Comparison of ENCODE assay signal across 32 cellular contexts in genomic region chr16:11219188-11219587, GRCh38. TPM values are rescaled to one million over a fixed set of nuclear protein-coding genes. Genes with fewer than 3 reads are reported as not detected.
DNase-seq lines count a peak whose midpoint lies in the region; ATAC-seq, FAIRE-seq and TF ChIP-seq lines count a peak whose summit lies in the region.
"Had no signal": no experiment of that assay in that cellular context is flagged by ENCODE, and none has a peak within 500 bp of the region (broad histone marks: within the 10 kb centered on the region; RNA-seq: fewer than 3 reads in every experiment).

No MANE protein-coding gene starts in this region.

- H3K27me3 ChIP-seq in lower lobe of right lung (ENCODE audit: low read depth), result no peaks in the 10 kb centered on the region
- H3K27me3 ChIP-seq in right atrium auricular region, result no peaks in the 10 kb centered on the region
- H3K27me3 ChIP-seq: brain microvascular endothelial cell, esophagus muscularis mucosa, foreskin keratinocyte, sigmoid colon, thyroid gland had no signal

- H3K36me3 ChIP-seq in lower lobe of right lung, result no peaks in the 10 kb centered on the region
- H3K36me3 ChIP-seq in right atrium auricular region, result no peaks in the 10 kb centered on the region
- H3K36me3 ChIP-seq: brain microvascular endothelial cell, esophagus muscularis mucosa, sigmoid colon, thyroid gland had no signal

- no peak for DNase-seq in activated CD8-positive, alpha-beta memory T cell treated with anti-CD3 and anti-CD28 coated beads, Interleukin-2, amount 10 ng/mL, durations not matched to agents 7 days and 5 days
- DNase-seq in activated CD8-positive, alpha-beta memory T cell treated with anti-CD3 and anti-CD28 coated beads for 24 hours, result no peak
- peak; percentile 4 to 28 for DNase-seq in Kasumi-1 (lab: John Stamatoyannopoulos, UW)
- DNase-seq in lower lobe of right lung, result no peak
- no peak for DNase-seq in GM19239 (ENCODE audit: insufficient read length, low spot score)
- DNase-seq in right atrium auricular region (ENCODE audit: low spot score), result no peak
- DNase-seq: activated naive CD4-positive, alpha-beta T cell; activated T-cell treated with anti-CD3 and anti-CD28 coated beads, Interleukin-2, amount 50 U/mL, for 72 hours; brain microvascular endothelial cell; dorsolateral prefrontal cortex; foreskin keratinocyte; H9; head of caudate nucleus; islet precursor cell; left ventricle myocardium superior; NCI-H146; NCI-H2107; NCI-H345; NCI-H748 treated with DMSO at 0.1 percent for 48 hours; sigmoid colon; stimulated activated CD4-positive, alpha-beta T cell treated with anti-CD3 and anti-CD28 coated beads, Interleukin-4, amount 100 ng/mL, for 24 hours; thyroid gland had no signal

- H3K4me3 Mint-ChIP-seq in activated CD8-positive, alpha-beta memory T cell treated with anti-CD3 and anti-CD28 coated beads, Interleukin-2, amount 10 ng/mL, durations not matched to agents 7 days and 5 days, result no peak overlapping the region
- no peak overlapping the region for H3K4me3 Mint-ChIP-seq in T-helper 1 cell treated with Interleukin-12 subunit alpha and Interleukin-12 subunit beta and Interleukin-4 antibody, amounts not matched to agents 30 μg/mL and 1 μg/mL, for 36 hours
- H3K4me3 Mint-ChIP-seq: activated T-cell treated with anti-CD3 and anti-CD28 coated beads, Interleukin-2, amount 50 U/mL, for 72 hours; H9 had no signal

- H3K4me3 ChIP-seq in lower lobe of right lung (no peak overlapping the region), right atrium auricular region (no peak overlapping the region)
- H3K4me3 ChIP-seq: dorsolateral prefrontal cortex, esophagus muscularis mucosa, GM12878, sigmoid colon, thyroid gland had no signal

- H3K36me3 Mint-ChIP-seq in activated CD8-positive, alpha-beta memory T cell treated with anti-CD3 and anti-CD28 coated beads, Interleukin-2, amount 10 ng/mL, durations not matched to agents 7 days and 5 days, result peaks cover 33% of the 10 kb centered on the region
- peaks cover 25% of the 10 kb centered on the region for H3K36me3 Mint-ChIP-seq in T-helper 1 cell treated with Interleukin-12 subunit alpha and Interleukin-12 subunit beta and Interleukin-4 antibody, amounts not matched to agents 30 μg/mL and 1 μg/mL, for 36 hours (ENCODE audit: low read depth)

- peak overlapping the region; percentile 63 for H3K27ac Mint-ChIP-seq in activated CD8-positive, alpha-beta memory T cell treated with anti-CD3 and anti-CD28 coated beads, Interleukin-2, amount 10 ng/mL, durations not matched to agents 7 days and 5 days
- H3K27ac Mint-ChIP-seq in T-helper 1 cell treated with Interleukin-12 subunit alpha and Interleukin-12 subunit beta and Interleukin-4 antibody, amounts not matched to agents 30 μg/mL and 1 μg/mL, for 36 hours, result peak overlapping the region; percentile 62
- H3K27ac Mint-ChIP-seq: activated T-cell treated with anti-CD3 and anti-CD28 coated beads, Interleukin-2, amount 50 U/mL, for 72 hours; H9; progenitor cell of endocrine pancreas had no signal

- CTCF ChIA-PET in activated CD8-positive, alpha-beta memory T cell treated with anti-CD3 and anti-CD28 coated beads, Interleukin-2, amount 10 ng/mL, durations not matched to agents 7 days and 5 days (lab: Charles Lee), result interaction anchor here (1.0 to 3.0 kb wide), 9 partner anchors 9 to 61 kb away, joined by 3 to 20 read pairs (median 4); no protein-coding TSS in a partner anchor

- no peak for FAIRE-seq in GM19239 (lab: Jason Lieb, UNC)
- FAIRE-seq: endometrium, GM12878 had no signal

- intact Hi-C loops in lower lobe of right lung (cut with DNase I), result no loop called here

- H3K27ac ChIP-seq in lower lobe of right lung (no peak overlapping the region), right atrium auricular region (no peak overlapping the region)
- H3K27ac ChIP-seq: brain microvascular endothelial cell, dorsolateral prefrontal cortex, esophagus muscularis mucosa, foreskin keratinocyte, KMS-11, sigmoid colon, thyroid gland had no signal

- H3K9me3 ChIP-seq in lower lobe of right lung (peaks cover 22% of the 10 kb centered on the region), right atrium auricular region (peaks cover 0 to 29% of the 10 kb centered on the region in 2 donors)
- H3K9me3 ChIP-seq: thyroid gland had no signal

- H3K4me1 Mint-ChIP-seq in activated CD8-positive, alpha-beta memory T cell treated with anti-CD3 and anti-CD28 coated beads, Interleukin-2, amount 10 ng/mL, durations not matched to agents 7 days and 5 days, result peaks cover 37% of the 10 kb centered on the region
- peaks cover 29% of the 10 kb centered on the region for H3K4me1 Mint-ChIP-seq in T-helper 1 cell treated with Interleukin-12 subunit alpha and Interleukin-12 subunit beta and Interleukin-4 antibody, amounts not matched to agents 30 μg/mL and 1 μg/mL, for 36 hours (ENCODE audit: low read depth)

- H3K9me3 Mint-ChIP-seq in activated CD8-positive, alpha-beta memory T cell treated with anti-CD3 and anti-CD28 coated beads, Interleukin-2, amount 10 ng/mL, durations not matched to agents 7 days and 5 days (ENCODE audit: low read depth), result peaks cover 13% of the 10 kb centered on the region
- peaks cover 25% of the 10 kb centered on the region for H3K9me3 Mint-ChIP-seq in T-helper 1 cell treated with Interleukin-12 subunit alpha and Interleukin-12 subunit beta and Interleukin-4 antibody, amounts not matched to agents 30 μg/mL and 1 μg/mL, for 36 hours

- TF ChIP-seq CTCF in lower lobe of right lung (IDR thresholded peaks at IDR 0.05) (no peak), right atrium auricular region (IDR thresholded peaks at IDR 0.05) (no peak)

- no peak for ATAC-seq in activated CD8-positive, alpha-beta memory T cell treated with anti-CD3 and anti-CD28 coated beads, Interleukin-2, amount 10 ng/mL, durations not matched to agents 7 days and 5 days
- peak; percentile 51 to 63 for ATAC-seq in lower lobe of right lung
- ATAC-seq: activated T-cell treated with anti-CD3 and anti-CD28 coated beads, Interleukin-2, amount 50 U/mL, for 72 hours; foreskin keratinocyte; GM12878; left ventricle myocardium superior had no signal

- no peaks in the 10 kb centered on the region for H3K27me3 Mint-ChIP-seq in activated CD8-positive, alpha-beta memory T cell treated with anti-CD3 and anti-CD28 coated beads, Interleukin-2, amount 10 ng/mL, durations not matched to agents 7 days and 5 days
- no peaks in the 10 kb centered on the region for H3K27me3 Mint-ChIP-seq in T-helper 1 cell treated with Interleukin-12 subunit alpha and Interleukin-12 subunit beta and Interleukin-4 antibody, amounts not matched to agents 30 μg/mL and 1 μg/mL, for 36 hours (ENCODE audit: low read depth)

- peaks cover 11% of the 10 kb centered on the region for H3K4me1 ChIP-seq in lower lobe of right lung
- H3K4me1 ChIP-seq in right atrium auricular region, result peaks cover 0 to 7% of the 10 kb centered on the region in 2 donors
- H3K4me1 ChIP-seq: foreskin keratinocyte, thyroid gland had no signal

RNA-seq across cellular contexts. Expression of gene SOCS1, which starts 36.8 kb away (rescaled TPM):
- 100 to 1,000 TPM; 158 to 200 TPM for total RNA-seq in activated CD8-positive, alpha-beta memory T cell treated with anti-CD3 and anti-CD28 coated beads, Interleukin-2, amount 10 ng/mL, durations not matched to agents 7 days and 5 days
- total RNA-seq in lower lobe of right lung (17.8 TPM), right atrium auricular region (1 to 10 TPM; 4.7 to 5.5 TPM)

RNA-seq across cellular contexts. Expression of gene TNP2, which starts 49.9 kb away (rescaled TPM):
- total RNA-seq in activated CD8-positive, alpha-beta memory T cell treated with anti-CD3 and anti-CD28 coated beads, Interleukin-2, amount 10 ng/mL, durations not matched to agents 7 days and 5 days, result not detected
- total RNA-seq in lower lobe of right lung, result not detected
- not detected for total RNA-seq in right atrium auricular region
- total RNA-seq: activated T-cell treated with anti-CD3 and anti-CD28 coated beads, Interleukin-2, amount 50 U/mL, for 72 hours; cerebellum; dorsolateral prefrontal cortex; esophagus muscularis mucosa; foreskin keratinocyte; GM12878; H9; left ventricle myocardium superior; mesenteric fat pad; progenitor cell of endocrine pancreas; RPMI7951; sigmoid colon; T-helper 1 cell treated with Interleukin-12 subunit alpha and Interleukin-12 subunit beta and Interleukin-4 antibody, amounts not matched to agents 30 ng/mL and 1 ng/mL, for 36 hours; thyroid gland had no signal

RNA-seq across cellular contexts. Expression of gene PRM3, which starts 54.2 kb away (rescaled TPM):
- not detected for total RNA-seq in activated CD8-positive, alpha-beta memory T cell treated with anti-CD3 and anti-CD28 coated beads, Interleukin-2, amount 10 ng/mL, durations not matched to agents 7 days and 5 days
- total RNA-seq in lower lobe of right lung (not detected), right atrium auricular region (not detected)
- total RNA-seq: activated T-cell treated with anti-CD3 and anti-CD28 coated beads, Interleukin-2, amount 50 U/mL, for 72 hours; cerebellum; dorsolateral prefrontal cortex; esophagus muscularis mucosa; foreskin keratinocyte; GM12878; H9; left ventricle myocardium superior; mesenteric fat pad; progenitor cell of endocrine pancreas; RPMI7951; sigmoid colon; T-helper 1 cell treated with Interleukin-12 subunit alpha and Interleukin-12 subunit beta and Interleukin-4 antibody, amounts not matched to agents 30 ng/mL and 1 ng/mL, for 36 hours; thyroid gland had no signal

RNA-seq across cellular contexts. Expression of gene PRM2, which starts 57.1 kb away (rescaled TPM):
- total RNA-seq in activated CD8-positive, alpha-beta memory T cell treated with anti-CD3 and anti-CD28 coated beads, Interleukin-2, amount 10 ng/mL, durations not matched to agents 7 days and 5 days, result not detected
- total RNA-seq in lower lobe of right lung (not detected), right atrium auricular region (not detected)
- total RNA-seq: activated T-cell treated with anti-CD3 and anti-CD28 coated beads, Interleukin-2, amount 50 U/mL, for 72 hours; cerebellum; dorsolateral prefrontal cortex; esophagus muscularis mucosa; foreskin keratinocyte; GM12878; H9; left ventricle myocardium superior; mesenteric fat pad; progenitor cell of endocrine pancreas; RPMI7951; sigmoid colon; T-helper 1 cell treated with Interleukin-12 subunit alpha and Interleukin-12 subunit beta and Interleukin-4 antibody, amounts not matched to agents 30 ng/mL and 1 ng/mL, for 36 hours had no signal

Comparison
In these comparisons a context has a peak if more than half of its experiments do, and no peak if none do; other contexts are left out.
1. DNase-seq: peak in Kasumi-1 (2 of 2); none in activated CD8-positive, alpha-beta memory T cell treated with anti-CD3 and anti-CD28 coated beads, Interleukin-2, amount 10 ng/mL, durations not matched to agents 7 days and 5 days (single experiment), activated CD8-positive, alpha-beta memory T cell treated with anti-CD3 and anti-CD28 coated beads for 24 hours (single experiment), lower lobe of right lung (single experiment), GM19239 (single experiment) and right atrium auricular region (single experiment).